13 cellular contexts compared by ENCODE assay signal in the genomic region with DNA sequence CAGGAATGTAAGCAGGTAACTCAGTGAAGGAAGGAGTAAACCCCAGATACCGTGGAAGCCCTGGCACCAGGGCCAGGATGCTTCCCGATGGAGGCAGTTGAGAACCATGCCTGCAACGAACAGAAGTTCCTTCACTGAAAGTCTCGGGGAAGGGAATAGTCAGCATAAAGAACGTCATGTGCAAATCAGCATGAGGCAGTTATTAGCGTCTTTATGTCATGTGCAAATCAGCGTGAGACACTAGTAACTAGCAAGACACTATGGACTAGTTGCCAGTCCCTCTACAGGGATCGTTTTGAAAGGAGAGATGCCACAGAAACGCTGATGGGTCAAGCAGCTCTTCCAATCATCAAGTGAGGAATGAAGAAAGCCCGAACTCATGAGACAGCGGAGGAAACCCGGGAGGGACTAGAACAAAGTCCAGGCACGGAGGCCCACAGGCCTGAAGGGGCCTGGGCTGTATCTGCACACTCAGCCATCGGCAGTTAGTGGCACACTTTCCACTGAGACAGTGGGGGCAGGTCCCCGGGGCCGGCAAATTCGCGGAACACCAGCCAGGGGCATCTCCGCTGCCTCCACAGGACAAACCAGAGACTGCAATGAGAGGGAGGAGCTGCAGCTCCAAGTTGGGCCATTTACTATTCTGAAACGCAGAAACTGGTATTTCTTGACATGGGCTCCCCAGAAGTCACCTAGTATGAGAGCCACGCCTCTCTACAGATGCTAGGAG.
DNase-seq lines count a peak whose midpoint lies in the region; ATAC-seq and TF ChIP-seq lines count a peak whose summit lies in the region.
"Had no signal": no experiment of that assay in that cellular context is flagged by ENCODE, and none has a peak within 500 bp of the region (broad histone marks: within the 10 kb centered on the region; RNA-seq: fewer than 3 reads in every experiment).

No MANE protein-coding gene starts in this region.

- intact Hi-C loops in MCF 10A (cut with micrococcal nuclease) (no loop called here), mammary epithelial cell (cut with micrococcal nuclease) (no loop called here), upper lobe of right lung (cut with DNase I) (no loop called here)

- in situ Hi-C loops in mammary epithelial cell (cut with MboI; ENCODE audit: low sequenced_read_pairs in 2 of 2), result no loop called here

- H3K27ac ChIP-seq in mammary epithelial cell (ENCODE audit: insufficient read depth, low read depth, low read length) (no peak overlapping the region), iPS DF 6.9 (ENCODE audit: low read length) (no peak overlapping the region), upper lobe of right lung (no peak overlapping the region)
- H3K27ac ChIP-seq: ascending aorta had no signal

- H3K9me3 ChIP-seq in mammary epithelial cell (replicated peaks; ENCODE audit: insufficient read depth, low read length), result peaks cover 21% of the 10 kb centered on the region
- no peaks in the 10 kb centered on the region for H3K9me3 ChIP-seq in iPS DF 6.9 (ENCODE audit: control insufficient read depth, insufficient read depth, low read length)
- H3K9me3 ChIP-seq in upper lobe of right lung, result no peaks in the 10 kb centered on the region
- H3K9me3 ChIP-seq: ascending aorta had no signal

- H4K20me1 ChIP-seq in mammary epithelial cell (ENCODE audit: insufficient read depth, low read length), result no peaks in the 10 kb centered on the region

- no peak for ATAC-seq in central memory CD8-positive, alpha-beta T cell (replicated peaks; ENCODE audit: extremely low read depth, poor library complexity, severe bottlenecking)
- ATAC-seq in upper lobe of right lung, result no peak
- no peak for ATAC-seq in HG03175 (IDR thresholded peaks at IDR 0.05; ENCODE audit: unreplicated experiment)
- ATAC-seq: left colon had no signal

- POLR2A ChIA-PET in MCF 10A (lab: Yijun Ruan, JAX), result interaction anchor here (1.2 to 2.3 kb wide), 5 partner anchors 10 to 580 kb away, joined by 4 to 15 read pairs (median 7); a partner anchor contains a TSS

- H3K27ac Mint-ChIP-seq in MCF 10A (ENCODE audit: low read depth, unreplicated experiment), result peak overlapping the region; percentile 64
- H3K27ac Mint-ChIP-seq in central memory CD8-positive, alpha-beta T cell (ENCODE audit: low read depth), result peak overlapping the region; percentile 36

- peaks cover 6% of the 10 kb centered on the region for H3K36me3 Mint-ChIP-seq in MCF 10A (ENCODE audit: insufficient read depth, unreplicated experiment)
- H3K36me3 Mint-ChIP-seq in central memory CD8-positive, alpha-beta T cell (ENCODE audit: insufficient read depth), result peaks cover 7% of the 10 kb centered on the region

- CTCF ChIA-PET in MCF 10A (lab: Yijun Ruan, JAX), result no interaction called here
- CTCF ChIA-PET in mammary epithelial cell (lab: Charles Lee; ENCODE audit: low non-redundant PET), result no interaction called here

- no peak overlapping the region for H3K4me2 ChIP-seq in mammary epithelial cell (ENCODE audit: insufficient read depth, low read depth, low read length)

- H3K9ac ChIP-seq in mammary epithelial cell (ENCODE audit: insufficient read depth, low read length), result no peak overlapping the region

- no peaks in the 10 kb centered on the region for H3K27me3 Mint-ChIP-seq in MCF 10A (ENCODE audit: insufficient read depth, unreplicated experiment)
- H3K27me3 Mint-ChIP-seq in central memory CD8-positive, alpha-beta T cell, result no peaks in the 10 kb centered on the region

- H3K36me3 ChIP-seq in mammary epithelial cell (ENCODE audit: insufficient read depth, low read length), result no peaks in the 10 kb centered on the region
- H3K36me3 ChIP-seq in iPS DF 6.9 (ENCODE audit: control insufficient read depth, insufficient read depth, low read length), result no peaks in the 10 kb centered on the region
- H3K36me3 ChIP-seq in upper lobe of right lung, result no peaks in the 10 kb centered on the region
- H3K36me3 ChIP-seq: ascending aorta had no signal

- H2AFZ ChIP-seq in mammary epithelial cell (ENCODE audit: low read depth, low read length), result no peak overlapping the region

- dilution Hi-C loops in mammary epithelial cell (cut with HindIII; ENCODE audit: low sequenced_read_pairs), result no loop called here

- H3K4me3 Mint-ChIP-seq in MCF 10A (ENCODE audit: unreplicated experiment), result no peak overlapping the region
- H3K4me3 Mint-ChIP-seq in central memory CD8-positive, alpha-beta T cell, result no peak overlapping the region

- BruUV-seq in MCF 10A (replicated peaks; lab: Mats Ljungman, UMichigan) (no TSS peak), mammary epithelial cell (replicated peaks; lab: Mats Ljungman, UMichigan) (no TSS peak)

- H3K4me1 Mint-ChIP-seq in MCF 10A (ENCODE audit: insufficient read depth, unreplicated experiment), result peaks cover 28% of the 10 kb centered on the region
- H3K4me1 Mint-ChIP-seq in central memory CD8-positive, alpha-beta T cell, result peaks cover 80% of the 10 kb centered on the region

- H3K9me3 Mint-ChIP-seq in MCF 10A (ENCODE audit: unreplicated experiment), result no peaks in the 10 kb centered on the region
- no peaks in the 10 kb centered on the region for H3K9me3 Mint-ChIP-seq in central memory CD8-positive, alpha-beta T cell

- 68% methylated on average over 20 of the region's 21 CpGs for WGBS in mammary epithelial cell (ENCODE audit: low coverage, missing lambda C conversion rate)
- WGBS in iPS DF 6.9 (ENCODE audit: insufficient coverage, insufficient read length), result no CpG with 5 or more reads among the region's 21 CpGs

- H3K79me2 ChIP-seq in mammary epithelial cell (ENCODE audit: insufficient read depth, low read length), result no peaks in the 10 kb centered on the region

- DNase-seq in MCF 10A (ENCODE audit: unreplicated experiment) (no peak), mammary epithelial cell (no peak), iPS DF 6.9 (ENCODE audit: low read depth, low spot score) (peak; percentile 29), upper lobe of right lung (no peak), kidney glomerular epithelial cell (lab: John Stamatoyannopoulos, UW) (no peak), cortex of kidney (lab: John Stamatoyannopoulos, UW) (no peak)
- DNase-seq in central memory CD8-positive, alpha-beta T cell (ENCODE audit: low spot score in 2 of 2), result no peak
- DNase-seq: ACHN, erythroblast, left colon, NCI-H2081 treated with DMSO at 0.1 percent for 48 hours had no signal

- H3K27me3 ChIP-seq in mammary epithelial cell (ENCODE audit: insufficient read depth, low read length) (no peaks in the 10 kb centered on the region), iPS DF 6.9 (ENCODE audit: control insufficient read depth, insufficient read depth, low read length) (no peaks in the 10 kb centered on the region), upper lobe of right lung (no peaks in the 10 kb centered on the region)
- H3K27me3 ChIP-seq: ascending aorta had no signal

- H3K4me1 ChIP-seq in mammary epithelial cell (ENCODE audit: insufficient read depth, low read length) (no peaks in the 10 kb centered on the region), iPS DF 6.9 (ENCODE audit: control insufficient read depth, insufficient read depth, low read length) (peaks cover 2% of the 10 kb centered on the region; the same call in 1 of the 2 replicates), upper lobe of right lung (peaks cover 10% of the 10 kb centered on the region)
- H3K4me1 ChIP-seq: ascending aorta had no signal

- TF ChIP-seq CTCF in MCF 10A (IDR thresholded peaks at IDR 0.05; ENCODE audit: unreplicated experiment) (no peak), mammary epithelial cell (conservative IDR thresholded peaks at IDR 0.05 in 1 of 2, IDR thresholded peaks at IDR 0.05 in 1 of 2; ENCODE audit: extremely low read depth in 1 of 2, insufficient read depth in 1 of 2, low read depth in 1 of 2, low read length in 2 of 2) (no peak), upper lobe of right lung (IDR thresholded peaks at IDR 0.05) (peak; percentile 15)

- H3K4me3 ChIP-seq in mammary epithelial cell (replicated peaks in 1 of 3; ENCODE audit: insufficient read depth in 1 of 3, low read depth in 2 of 3, low read length in 3 of 3) (no peak overlapping the region), iPS DF 6.9 (ENCODE audit: low read length) (no peak overlapping the region), upper lobe of right lung (no peak overlapping the region)
- H3K4me3 ChIP-seq: ascending aorta had no signal
